Comparison of ENCODE assay signal across 19 cellular contexts in the genomic region with DNA sequence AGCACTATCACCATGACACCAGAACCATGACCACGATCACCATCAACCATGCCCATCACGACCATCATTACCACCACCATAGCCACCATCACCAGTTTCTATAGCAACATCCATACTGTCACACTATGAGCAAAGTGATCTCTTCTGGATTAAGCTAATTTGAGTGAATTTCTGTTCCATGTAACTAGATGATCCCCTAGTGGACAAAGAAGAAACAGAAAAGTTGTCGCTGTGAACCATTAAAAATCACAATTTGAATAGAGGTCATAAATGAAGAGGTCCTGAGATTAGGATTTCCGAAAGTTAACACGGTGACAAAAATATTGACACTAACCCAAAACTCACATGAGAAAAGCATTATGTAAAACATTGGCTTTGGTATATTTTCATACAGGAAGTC.
DNase-seq lines count a peak whose midpoint lies in the region; ATAC-seq, FAIRE-seq and TF ChIP-seq lines count a peak whose summit lies in the region.
"Had no signal": no experiment of that assay in that cellular context is flagged by ENCODE, and none has a peak within 500 bp of the region (broad histone marks: within the 10 kb centered on the region; RNA-seq: fewer than 3 reads in every experiment).

No MANE protein-coding gene starts in this region.

- no peaks in the 10 kb centered on the region for H3K4me1 Mint-ChIP-seq in progenitor cell of endocrine pancreas (ENCODE audit: low read depth)

- no peak overlapping the region for H3K27ac Mint-ChIP-seq in progenitor cell of endocrine pancreas
- H3K27ac Mint-ChIP-seq: activated CD8-positive, alpha-beta T cell treated with anti-CD3 and anti-CD28 coated beads for 36 hours; CD8-positive, alpha-beta T cell; naive B cell had no signal

- peaks cover 2% of the 10 kb centered on the region; the same call in 1 of the 2 replicates for H3K23me2 ChIP-seq in H1 (ENCODE audit: low read depth, low read length)

- no peaks in the 10 kb centered on the region for H3K36me3 Mint-ChIP-seq in progenitor cell of endocrine pancreas (ENCODE audit: insufficient read depth)
- H3K36me3 Mint-ChIP-seq: CD8-positive, alpha-beta T cell; naive B cell had no signal

- H2AFZ ChIP-seq in Loucy (ENCODE audit: low read length) (no peak overlapping the region), H1 (ENCODE audit: low read length) (no peak overlapping the region)

- CTCF ChIA-PET in H1 (lab: Charles Lee; ENCODE audit: partially characterized antibody) = interaction anchor here (0.9 to 6.3 kb wide), 12 partner anchors 10 to 165 kb away, joined by 3 to 103 read pairs (median 12); no protein-coding TSS in a partner anchor

- H3F3A ChIP-seq in Loucy (ENCODE audit: low read depth) = no peaks in the 10 kb centered on the region

- no peak overlapping the region for H3K4me3 Mint-ChIP-seq in progenitor cell of endocrine pancreas (ENCODE audit: low read depth)
- H3K4me3 Mint-ChIP-seq: activated CD8-positive, alpha-beta T cell treated with anti-CD3 and anti-CD28 coated beads for 36 hours; CD8-positive, alpha-beta T cell; naive B cell had no signal

- H3K9me3 ChIP-seq in Loucy (ENCODE audit: insufficient read depth, low read depth, low read length) (no peaks in the 10 kb centered on the region), H1 (ENCODE audit: insufficient read depth in 2 of 2, low read depth in 1 of 2, low read length in 1 of 2) (peaks cover 0 to 2% of the 10 kb centered on the region in 2 experiments; a peak in 1 of 4 replicates)
- H3K9me3 ChIP-seq: sigmoid colon had no signal

- peak; percentile 46 to 53 for TF ChIP-seq RAD21 in H1 (IDR thresholded peaks at IDR 0.05 in 1 of 2, conservative IDR thresholded peaks at IDR 0.05 in 1 of 2; ENCODE audit: low read depth in 2 of 2, low read length in 2 of 2)

- H2BK15ac ChIP-seq in H1 (ENCODE audit: low read length) = no peak overlapping the region; the same call in 1 of the 2 replicates

- POLR2A ChIA-PET in H1 (lab: Charles Lee; ENCODE audit: partially characterized antibody) = no interaction called here

- H3K79me2 ChIP-seq in Loucy (ENCODE audit: insufficient read depth, low read length) (no peaks in the 10 kb centered on the region), H1 (ENCODE audit: control insufficient read depth in 1 of 2, insufficient read depth in 2 of 2, low read length in 2 of 2) (no peaks in the 10 kb centered on the region)

- no peaks in the 10 kb centered on the region for H3K4me1 ChIP-seq in Loucy (ENCODE audit: insufficient read depth, low read length, poor library complexity, severe bottlenecking)
- H3K4me1 ChIP-seq in H1 (replicated peaks in 1 of 4; ENCODE audit: control insufficient read depth in 3 of 4, insufficient read depth in 4 of 4, low read length in 3 of 4) = no peaks in the 10 kb centered on the region
- H3K4me1 ChIP-seq: sigmoid colon had no signal

- H2AK5ac ChIP-seq in H1 (ENCODE audit: low read depth, low read length) = no peak overlapping the region

- H4K5ac ChIP-seq in H1 (ENCODE audit: insufficient read length, low read depth, low read length) = no peak overlapping the region

- no peak overlapping the region for H3K23ac ChIP-seq in H1 (ENCODE audit: insufficient read length)

- no peak overlapping the region for H3K14ac ChIP-seq in H1 (ENCODE audit: insufficient read length)

- H3K4ac ChIP-seq in H1 (replicated peaks; ENCODE audit: insufficient read length, low read depth, low read length) = no peak overlapping the region

- 87% methylated on average over 5 of the region's 5 CpGs; no CpG with 5 or more reads in 1 of the 2 experiments for WGBS in H1 (ENCODE audit: extremely low coverage in 1 of 2, insufficient coverage in 1 of 2, insufficient read length in 1 of 2, insufficient replicate concordance in 2 of 2, low coverage in 1 of 2, low lambda C conversion rate in 2 of 2, missing lambda C conversion rate in 1 of 2), 2 experiments

- no peak overlapping the region for H3K27ac ChIP-seq in H1 (ENCODE audit: low read depth, low read length)
- H3K27ac ChIP-seq: sigmoid colon had no signal

- no peak for FAIRE-seq in H1 (lab: Jason Lieb, UNC)
- FAIRE-seq: astrocyte had no signal

- no peak for TF ChIP-seq POLR2A in H1 (IDR thresholded peaks at IDR 0.05; ENCODE audit: control extremely low read depth in 1 of 2, low read depth in 2 of 2, low read length in 2 of 2)

- peaks cover 2% of the 10 kb centered on the region for H3K27me3 Mint-ChIP-seq in progenitor cell of endocrine pancreas

- H3K4me3 ChIP-seq in Loucy (ENCODE audit: low read length, poor library complexity, severe bottlenecking) (no peak overlapping the region), H1 (ENCODE audit: extremely low read depth in 1 of 4, insufficient read depth in 2 of 4, low read depth in 3 of 4, low read length in 4 of 4) (no peak overlapping the region)
- H3K4me3 ChIP-seq: sigmoid colon had no signal

- H3K4me2 ChIP-seq in Loucy (ENCODE audit: low read depth, low read length, poor library complexity, severe bottlenecking) (no peak overlapping the region), H1 (ENCODE audit: insufficient read depth in 1 of 2, low read depth in 2 of 2, low read length in 2 of 2) (no peak overlapping the region)

- H2BK120ac ChIP-seq in H1 (replicated peaks; ENCODE audit: low read depth, low read length) = no peak overlapping the region

- no peak for TF ChIP-seq EP300 in H1 (IDR thresholded peaks at IDR 0.05; ENCODE audit: borderline replicate concordance in 1 of 2, low read depth in 2 of 2, low read length in 2 of 2)

- H4K91ac ChIP-seq in H1 (replicated peaks; ENCODE audit: insufficient read length, low read length) = peak overlapping the region; percentile 56

- no peak for ATAC-seq in GM21723 (IDR thresholded peaks at IDR 0.05; ENCODE audit: unreplicated experiment)
- ATAC-seq: activated CD8-positive, alpha-beta T cell treated with anti-CD3 and anti-CD28 coated beads for 36 hours; CD8-positive, alpha-beta T cell had no signal

- DNase-seq in H1 (ENCODE audit: low read depth in 1 of 2, low spot score in 2 of 2) = no peak
- no peak for DNase-seq in progenitor cell of endocrine pancreas (ENCODE audit: low spot score, unreplicated experiment)
- DNase-seq in activated CD8-positive, alpha-beta memory T cell treated with anti-CD3 and anti-CD28 coated beads for 24 hours = no peak
- DNase-seq in activated CD8-positive, alpha-beta memory T cell treated with anti-CD3 and anti-CD28 coated beads, Interleukin-2, amount 50 U/mL, for 48 hours = no peak
- DNase-seq: activated CD8-positive, alpha-beta T cell treated with anti-CD3 and anti-CD28 coated beads for 36 hours; activated effector memory CD4-positive, alpha-beta T cell treated with anti-CD3 and anti-CD28 coated beads, Interleukin-2, amount 50 U/mL, for 16 hours; CD8-positive, alpha-beta T cell; foreskin melanocyte; kidney glomerular epithelial cell; naive B cell; NCI-H146; NCI-H510A treated with DMSO at 0.1 percent for 48 hours; SHP77; sigmoid colon; stimulated activated naive CD4-positive, alpha-beta T cell treated with Interleukin-2 at 50 U/mL for 16 hours had no signal

- H3K9me3 Mint-ChIP-seq in progenitor cell of endocrine pancreas (ENCODE audit: low read depth) = no peaks in the 10 kb centered on the region
- H3K9me3 Mint-ChIP-seq: activated CD8-positive, alpha-beta T cell treated with anti-CD3 and anti-CD28 coated beads for 36 hours; CD8-positive, alpha-beta T cell had no signal

- no peaks in the 10 kb centered on the region for H3K36me3 ChIP-seq in Loucy (ENCODE audit: insufficient read depth, low read length)
- no peaks in the 10 kb centered on the region for H3K36me3 ChIP-seq in H1 (ENCODE audit: control insufficient read depth in 2 of 4, insufficient read depth in 4 of 4, low read length in 3 of 4)
- H3K36me3 ChIP-seq: sigmoid colon had no signal

- no peaks in the 10 kb centered on the region for H3K79me1 ChIP-seq in H1 (ENCODE audit: low read depth, low read length)

- peak; percentile 18 for TF ChIP-seq CTCF in GM12873 (IDR thresholded peaks at IDR 0.05; ENCODE audit: insufficient read depth, low read depth, low read length, missing control alignments)
- peak; percentile 42; the same call in 1 of the 2 replicates for TF ChIP-seq CTCF in Loucy (conservative IDR thresholded peaks at IDR 0.05; ENCODE audit: low read length)
- TF ChIP-seq CTCF in H1 (IDR thresholded peaks at IDR 0.05; ENCODE audit: control extremely low read depth in 1 of 3, insufficient read depth in 1 of 3, low read depth in 1 of 3, low read length in 3 of 3) = peak in 1 of 3 experiments; percentile 39; a peak in 2 of 4 replicates
- TF ChIP-seq CTCF in progenitor cell of endocrine pancreas (IDR thresholded peaks at IDR 0.05; ENCODE audit: unreplicated experiment) = peak; percentile 45

- H3K9me2 ChIP-seq in Loucy (replicated peaks; ENCODE audit: low read depth, low read length) = no peaks in the 10 kb centered on the region

- H4K20me1 ChIP-seq in Loucy (ENCODE audit: insufficient read depth, low read length, poor library complexity, severe bottlenecking) (no peaks in the 10 kb centered on the region), H1 (replicated peaks in 1 of 2; ENCODE audit: control insufficient read depth in 1 of 2, insufficient read depth in 2 of 2, low read length in 2 of 2) (peaks cover 0 to 2% of the 10 kb centered on the region in 2 experiments)

- H2BK5ac ChIP-seq in H1 (ENCODE audit: low read depth, low read length) = no peak overlapping the region

- H3K18ac ChIP-seq in H1 (ENCODE audit: extremely low read depth, low read length) = no peak overlapping the region

- H3K56ac ChIP-seq in H1 (replicated peaks; ENCODE audit: insufficient read length, low read depth, low read length) = no peak overlapping the region

- no peaks in the 10 kb centered on the region for H3K27me3 ChIP-seq in Loucy (ENCODE audit: insufficient read depth, low read length, poor library complexity, severe bottlenecking)
- no peaks in the 10 kb centered on the region; a peak in 1 of 7 replicates for H3K27me3 ChIP-seq in H1 (replicated peaks in 1 of 4; ENCODE audit: control insufficient read depth in 3 of 4, extremely low read depth in 1 of 4, insufficient read depth in 3 of 4, low read length in 3 of 4)
- H3K27me3 ChIP-seq: sigmoid colon had no signal

- H3K9ac ChIP-seq in Loucy (ENCODE audit: low read depth, low read length, poor library complexity, severe bottlenecking) = no peak overlapping the region
- peak overlapping the region in 2 of 4 experiments; percentile 10 to 40; a peak in 1 of 7 replicates for H3K9ac ChIP-seq in H1 (replicated peaks in 1 of 4; ENCODE audit: extremely low read depth in 1 of 4, low read depth in 3 of 4, low read length in 3 of 4)

- H2BK20ac ChIP-seq in H1 (ENCODE audit: low read length) = no peak overlapping the region

- H2BK12ac ChIP-seq in H1 (ENCODE audit: low read depth, low read length) = no peak overlapping the region

- no peak overlapping the region for H4K8ac ChIP-seq in H1 (ENCODE audit: extremely low read depth, insufficient read depth, low read length)

TF ChIP-seq in H1, 55 proteins besides CTCF, POLR2A, EP300 and RAD21 (continues in another document):
- no peak for TF ChIP-seq CTBP2 (IDR thresholded peaks at IDR 0.05; ENCODE audit: borderline replicate concordance, insufficient read depth, insufficient read length, low read length)
- TF ChIP-seq RBBP5 (IDR thresholded peaks at IDR 0.05; ENCODE audit: borderline replicate concordance, low read depth, low read length) = no peak
- TF ChIP-seq JUND (IDR thresholded peaks at IDR 0.05; ENCODE audit: low read length) = no peak
- no peak for TF ChIP-seq RNF2 (IDR thresholded peaks at IDR 0.05; ENCODE audit: borderline replicate concordance, low read depth, low read length, missing control alignments, poor library complexity, severe bottlenecking)
